9 cellular contexts compared by ENCODE assay signal in genomic region chr10:32950457-32951109, GRCh38. TPM values are rescaled to one million over a fixed set of nuclear protein-coding genes. Genes with fewer than 3 reads are reported as not detected.
DNase-seq lines count a peak whose midpoint lies in the region; ATAC-seq and TF ChIP-seq lines count a peak whose summit lies in the region.
"Had no signal": no experiment of that assay in that cellular context is flagged by ENCODE, and none has a peak within 500 bp of the region (broad histone marks: within the 10 kb centered on the region; RNA-seq: fewer than 3 reads in every experiment).

No MANE protein-coding gene starts in this region.

- ATAC-seq in HG03139 (IDR thresholded peaks at IDR 0.05; ENCODE audit: unreplicated experiment) (no peak), mucosa of descending colon (no peak)

- H3K9me3 ChIP-seq in esophagus muscularis mucosa (no peaks in the 10 kb centered on the region), sigmoid colon (no peaks in the 10 kb centered on the region), mucosa of descending colon (no peaks in the 10 kb centered on the region)

- H3K4me3 ChIP-seq in esophagus muscularis mucosa = peak overlapping the region in 1 of 4 donors; percentile 2
- H3K4me3 ChIP-seq in sigmoid colon = no peak overlapping the region
- no peak overlapping the region for H3K4me3 ChIP-seq in mucosa of descending colon

- TF ChIP-seq POLR2A in esophagus muscularis mucosa (IDR thresholded peaks at IDR 0.05; ENCODE audit: low read depth) (no peak), sigmoid colon (IDR thresholded peaks at IDR 0.05) (no peak)

- TF ChIP-seq EP300 in esophagus muscularis mucosa (IDR thresholded peaks at IDR 0.05) (no peak), sigmoid colon (IDR thresholded peaks at IDR 0.05) (no peak)

- DNase-seq in NCI-H2171 treated with DMSO at 0.1 percent for 48 hours (lab: John Stamatoyannopoulos, UW) (peak; percentile 32), NCI-H2171 (lab: John Stamatoyannopoulos, UW) (no peak), NCI-H2227 (lab: John Stamatoyannopoulos, UW; ENCODE audit: unreplicated experiment) (peak; percentile 80), esophagus muscularis mucosa (ENCODE audit: extremely low spot score) (no peak), sigmoid colon (no peak), mucosa of descending colon (no peak), NCI-H1105 (lab: John Stamatoyannopoulos, UW) (no peak)
- DNase-seq: KG1 had no signal

- H3K27ac ChIP-seq in esophagus muscularis mucosa (replicated peaks in 1 of 4) (peak overlapping the region; percentile 48 to 100 (median 97)), sigmoid colon (peak overlapping the region; percentile 13 to 99 (median 96))

- intact Hi-C loops in esophagus muscularis mucosa (cut with DNase I) (no loop called here), sigmoid colon (cut with DNase I) (loop anchor here (10.0 kb wide), 1 partner anchor 896 kb away; the partner anchor contains the start of gene KIF5B), mucosa of descending colon (cut with DNase I, micrococcal nuclease) (loop anchor here in 1 of 2 donors (10.0 kb wide), 1 partner anchor 54 kb away; no protein-coding TSS in a partner anchor)

- H3K36me3 ChIP-seq in esophagus muscularis mucosa (no peaks in the 10 kb centered on the region), sigmoid colon (no peaks in the 10 kb centered on the region), mucosa of descending colon (ENCODE audit: low read depth) (no peaks in the 10 kb centered on the region)

- TF ChIP-seq CTCF in esophagus muscularis mucosa (IDR thresholded peaks at IDR 0.05) (no peak), sigmoid colon (IDR thresholded peaks at IDR 0.05) (no peak), mucosa of descending colon (IDR thresholded peaks at IDR 0.05) (no peak)

- 73% methylated on average over 6 of the region's 6 CpGs for WGBS in esophagus muscularis mucosa
- 34 to 73% methylated on average over 6 of the region's 6 CpGs for WGBS in sigmoid colon, 2 donors

- H3K4me1 ChIP-seq in esophagus muscularis mucosa (peaks cover 78 to 99% (median 94%) of the 10 kb centered on the region in 4 donors), sigmoid colon (peaks cover 0 to 93% (median 84%) of the 10 kb centered on the region in 4 donors), mucosa of descending colon (ENCODE audit: low read depth) (peaks cover 25% of the 10 kb centered on the region)

- H3K27me3 ChIP-seq in esophagus muscularis mucosa (no peaks in the 10 kb centered on the region), sigmoid colon (no peaks in the 10 kb centered on the region)

RNA-seq across cellular contexts. Expression of gene ITGB1, which starts 7.4 kb away (rescaled TPM):
- 1,000 to 10,000 TPM; 1,385 to 1,873 (median 1,661) TPM for total RNA-seq in esophagus muscularis mucosa
- 1,000 to 10,000 TPM in 1 of 4 donors, 100 to 1,000 TPM in 3; 588 to 1,360 (median 919) TPM for total RNA-seq in sigmoid colon
- polyA plus RNA-seq in sigmoid colon = 100 to 1,000 TPM in 1 of 3 donors, 10 to 100 TPM in 2; 43.8 to 151 (median 50.9) TPM
- total RNA-seq in mucosa of descending colon = 100 to 1,000 TPM; 268 to 515 (median 274) TPM

Comparison
In these comparisons a context has a peak if more than half of its experiments do, and no peak if none do; other contexts are left out.
1. DNase-seq: peak in NCI-H2171 treated with DMSO at 0.1 percent for 48 hours (single experiment) and NCI-H2227 (single experiment); none in NCI-H2171 (single experiment), esophagus muscularis mucosa (single experiment), sigmoid colon (single experiment), mucosa of descending colon (0 of 3) and NCI-H1105 (single experiment).